15 cellular contexts compared by ENCODE assay signal in the genomic region with DNA sequence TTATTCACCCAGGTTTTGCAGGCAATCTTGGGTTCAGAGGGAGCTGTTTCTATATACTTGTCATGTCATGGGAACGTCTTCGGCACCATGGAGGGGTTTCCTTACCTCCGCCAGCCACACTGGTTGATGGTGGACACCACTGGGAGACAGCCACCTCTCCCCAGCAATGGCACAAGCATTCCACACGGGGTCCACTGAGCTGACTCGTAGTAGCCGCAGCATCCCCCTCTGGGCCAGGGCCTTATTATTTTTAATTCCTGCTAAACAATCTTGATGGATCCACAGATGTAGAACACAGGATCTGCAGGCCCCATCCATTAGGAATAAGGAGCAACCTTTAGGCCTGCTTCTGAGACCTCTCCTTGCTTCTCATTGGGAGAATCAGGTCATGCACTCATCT.
DNase-seq lines count a peak whose midpoint lies in the region; ATAC-seq and TF ChIP-seq lines count a peak whose summit lies in the region.
"Had no signal": no experiment of that assay in that cellular context is flagged by ENCODE, and none has a peak within 500 bp of the region (broad histone marks: within the 10 kb centered on the region; RNA-seq: fewer than 3 reads in every experiment).

No MANE protein-coding gene starts in this region.

- TF ChIP-seq CTCF in activated CD8-positive, alpha-beta T cell treated with anti-CD3 and anti-CD28 coated beads for 36 hours (IDR thresholded peaks at IDR 0.05) = no peak
- TF ChIP-seq CTCF in right atrium auricular region (IDR thresholded peaks at IDR 0.05) (no peak), lung (IDR thresholded peaks at IDR 0.05; ENCODE audit: control extremely low read depth, extremely low read depth) (no peak), vagina (IDR thresholded peaks at IDR 0.05) (no peak)

- peak; percentile 14 for DNase-seq in activated CD8-positive, alpha-beta T cell treated with anti-CD3 and anti-CD28 coated beads, Interleukin-2, amount 10 ng/mL, durations not matched to agents 7 days and 5 days
- DNase-seq in activated CD8-positive, alpha-beta T cell treated with anti-CD3 and anti-CD28 coated beads for 36 hours = no peak
- DNase-seq in right atrium auricular region (ENCODE audit: low spot score) = peak; percentile 36
- no peak for DNase-seq in left cardiac atrium
- peak; percentile 6 for DNase-seq in lung (ENCODE audit: low spot score)
- DNase-seq in vagina (ENCODE audit: extremely low spot score in 2 of 2) = peak; percentile 47 to 85
- no peak for DNase-seq in NCI-H1105 treated with DMSO at 0.1 percent for 48 hours (lab: John Stamatoyannopoulos, UW)
- DNase-seq: AML-193; Caco-2; CD4-positive, alpha-beta T cell; H9 had no signal

- H3K36me3 Mint-ChIP-seq in activated CD8-positive, alpha-beta T cell treated with anti-CD3 and anti-CD28 coated beads, Interleukin-2, amount 10 ng/mL, durations not matched to agents 7 days and 5 days (ENCODE audit: low read depth) = no peaks in the 10 kb centered on the region
- no peaks in the 10 kb centered on the region for H3K36me3 Mint-ChIP-seq in activated CD8-positive, alpha-beta T cell treated with anti-CD3 and anti-CD28 coated beads for 36 hours (ENCODE audit: low read depth)

- H3K9me3 ChIP-seq in right atrium auricular region (peaks cover 0 to 9% of the 10 kb centered on the region in 2 donors), lung (ENCODE audit: control insufficient read depth in 2 of 2, insufficient read depth in 1 of 2, low read length in 1 of 2) (peaks cover 2 to 7% of the 10 kb centered on the region in 2 donors), vagina (no peaks in the 10 kb centered on the region)
- H3K9me3 ChIP-seq: Caco-2 had no signal

- no peak for ATAC-seq in activated CD8-positive, alpha-beta T cell treated with anti-CD3 and anti-CD28 coated beads, Interleukin-2, amount 10 ng/mL, durations not matched to agents 7 days and 5 days
- no peak for ATAC-seq in activated CD8-positive, alpha-beta T cell treated with anti-CD3 and anti-CD28 coated beads for 36 hours
- ATAC-seq in left cardiac atrium (no peak), lung (ENCODE audit: insufficient read depth, low FRiP score) (no peak), HG03571 (IDR thresholded peaks at IDR 0.05; ENCODE audit: unreplicated experiment) (no peak)
- ATAC-seq: A549 had no signal

- POLR2A ChIA-PET in activated CD8-positive, alpha-beta T cell treated with anti-CD3 and anti-CD28 coated beads, Interleukin-2, amount 10 ng/mL, durations not matched to agents 7 days and 5 days (lab: Charles Lee) = no interaction called here
- POLR2A ChIA-PET in activated CD8-positive, alpha-beta T cell treated with anti-CD3 and anti-CD28 coated beads for 36 hours (lab: Charles Lee) = no interaction called here

- H3K27ac ChIP-seq in right atrium auricular region (no peak overlapping the region), lung (ENCODE audit: low read depth in 1 of 2, low read length in 1 of 2) (no peak overlapping the region), vagina (no peak overlapping the region)
- H3K27ac ChIP-seq: 22Rv1, A549, C4-2B had no signal

- peaks cover 10% of the 10 kb centered on the region for H3K27me3 Mint-ChIP-seq in activated CD8-positive, alpha-beta T cell treated with anti-CD3 and anti-CD28 coated beads, Interleukin-2, amount 10 ng/mL, durations not matched to agents 7 days and 5 days (ENCODE audit: low read depth)
- peaks cover 4% of the 10 kb centered on the region for H3K27me3 Mint-ChIP-seq in activated CD8-positive, alpha-beta T cell treated with anti-CD3 and anti-CD28 coated beads for 36 hours

- no peak for TF ChIP-seq POLR2A in vagina (IDR thresholded peaks at IDR 0.05)

- no peaks in the 10 kb centered on the region for H3K4me1 ChIP-seq in right atrium auricular region
- H3K4me1 ChIP-seq in lung (ENCODE audit: control insufficient read depth in 2 of 2, insufficient read depth in 2 of 2, low read length in 2 of 2) = no peaks in the 10 kb centered on the region
- no peaks in the 10 kb centered on the region for H3K4me1 ChIP-seq in vagina
- H3K4me1 ChIP-seq: A549, Caco-2 had no signal

- H3K27me3 ChIP-seq in right atrium auricular region (no peaks in the 10 kb centered on the region), lung (ENCODE audit: control insufficient read depth, insufficient read depth) (no peaks in the 10 kb centered on the region), vagina (no peaks in the 10 kb centered on the region)

- H3K36me3 ChIP-seq in right atrium auricular region (no peaks in the 10 kb centered on the region), lung (ENCODE audit: control insufficient read depth in 2 of 2, insufficient read depth in 2 of 2, low read length in 2 of 2) (no peaks in the 10 kb centered on the region), vagina (no peaks in the 10 kb centered on the region)

- H3K27ac Mint-ChIP-seq in activated CD8-positive, alpha-beta T cell treated with anti-CD3 and anti-CD28 coated beads, Interleukin-2, amount 10 ng/mL, durations not matched to agents 7 days and 5 days = no peak overlapping the region
- no peak overlapping the region for H3K27ac Mint-ChIP-seq in activated CD8-positive, alpha-beta T cell treated with anti-CD3 and anti-CD28 coated beads for 36 hours
- H3K27ac Mint-ChIP-seq: CD4-positive, alpha-beta T cell had no signal

- no peak overlapping the region for H3K4me3 Mint-ChIP-seq in activated CD8-positive, alpha-beta T cell treated with anti-CD3 and anti-CD28 coated beads, Interleukin-2, amount 10 ng/mL, durations not matched to agents 7 days and 5 days
- no peak overlapping the region for H3K4me3 Mint-ChIP-seq in activated CD8-positive, alpha-beta T cell treated with anti-CD3 and anti-CD28 coated beads for 36 hours
- H3K4me3 Mint-ChIP-seq: CD4-positive, alpha-beta T cell; H9 had no signal

- intact Hi-C loops in activated CD8-positive, alpha-beta T cell treated with anti-CD3 and anti-CD28 coated beads for 36 hours (cut with micrococcal nuclease) = no loop called here
- intact Hi-C loops in left cardiac atrium (cut with DNase I) = no loop called here
- intact Hi-C loops in vagina (cut with DNase I) = no loop called here

- WGBS in lung, 2 donors = 92 to 93% methylated on average over 6 of the region's 6 CpGs

- peaks cover 3% of the 10 kb centered on the region for H3K9me3 Mint-ChIP-seq in activated CD8-positive, alpha-beta T cell treated with anti-CD3 and anti-CD28 coated beads, Interleukin-2, amount 10 ng/mL, durations not matched to agents 7 days and 5 days (ENCODE audit: insufficient read depth)
- H3K9me3 Mint-ChIP-seq in activated CD8-positive, alpha-beta T cell treated with anti-CD3 and anti-CD28 coated beads for 36 hours = peaks cover 6% of the 10 kb centered on the region
- H3K9me3 Mint-ChIP-seq: CD4-positive, alpha-beta T cell had no signal

- peaks cover 4% of the 10 kb centered on the region for H3K4me1 Mint-ChIP-seq in activated CD8-positive, alpha-beta T cell treated with anti-CD3 and anti-CD28 coated beads, Interleukin-2, amount 10 ng/mL, durations not matched to agents 7 days and 5 days (ENCODE audit: low read depth)
- peaks cover 5% of the 10 kb centered on the region for H3K4me1 Mint-ChIP-seq in activated CD8-positive, alpha-beta T cell treated with anti-CD3 and anti-CD28 coated beads for 36 hours (ENCODE audit: low read depth)

- CTCF ChIA-PET in activated CD8-positive, alpha-beta T cell treated with anti-CD3 and anti-CD28 coated beads, Interleukin-2, amount 10 ng/mL, durations not matched to agents 7 days and 5 days (lab: Charles Lee) = no interaction called here
- CTCF ChIA-PET in activated CD8-positive, alpha-beta T cell treated with anti-CD3 and anti-CD28 coated beads for 36 hours (lab: Charles Lee) = no interaction called here

- H3K4me3 ChIP-seq in right atrium auricular region (no peak overlapping the region), lung (no peak overlapping the region), vagina (no peak overlapping the region)
- H3K4me3 ChIP-seq: A549 had no signal

Comparison
In these comparisons a context has a peak if more than half of its experiments do, and no peak if none do; other contexts are left out.
1. DNase-seq: peak in activated CD8-positive, alpha-beta T cell treated with anti-CD3 and anti-CD28 coated beads, Interleukin-2, amount 10 ng/mL, durations not matched to agents 7 days and 5 days (single experiment), right atrium auricular region (single experiment), lung (single experiment) and vagina (2 of 2); none in activated CD8-positive, alpha-beta T cell treated with anti-CD3 and anti-CD28 coated beads for 36 hours (single experiment), left cardiac atrium (single experiment) and NCI-H1105 treated with DMSO at 0.1 percent for 48 hours (single experiment).